ENCODE assay signal across 1 cellular context in the genomic region with DNA sequence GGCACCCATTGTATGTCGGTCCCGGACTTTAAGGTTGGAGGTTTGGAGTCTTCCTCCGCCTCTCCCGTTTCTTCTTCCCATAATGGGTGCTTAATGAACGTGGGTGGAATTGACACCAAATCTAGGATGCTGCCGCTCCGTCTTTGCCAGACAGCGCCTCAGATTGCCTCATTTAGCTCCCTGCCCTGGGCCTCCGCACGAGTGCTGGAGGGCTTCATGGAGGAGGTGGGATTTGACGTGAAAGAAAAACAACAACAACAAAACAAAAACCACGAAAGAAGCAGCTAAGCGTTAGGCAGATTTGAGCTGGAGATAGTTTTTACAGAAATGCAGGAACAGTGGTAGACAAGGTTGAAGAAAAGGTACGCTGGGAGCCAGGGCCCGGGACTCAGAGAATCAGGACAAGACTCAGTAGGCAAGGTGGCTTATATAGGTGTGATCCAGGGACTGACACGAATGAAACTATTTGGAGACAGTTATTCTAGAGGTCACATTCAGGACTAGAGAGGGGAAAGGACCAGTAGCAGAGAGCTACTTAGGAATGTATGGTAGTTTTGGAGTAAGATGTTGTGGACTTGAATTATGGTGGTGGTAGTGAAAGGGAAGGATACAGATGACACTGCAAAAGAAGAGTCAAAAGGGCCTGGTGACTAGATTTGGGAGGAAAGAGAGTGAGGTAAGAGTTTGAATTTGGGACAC.
TF ChIP-seq lines count a peak whose summit lies in the region.

No MANE protein-coding gene starts in this region.

TF ChIP-seq in K562, 482 proteins besides CTCF, POLR2A, EP300 and RAD21 (continues in another document):
- TF ChIP-seq ZKSCAN3 (CRISPR knock-in tag; IDR thresholded peaks at IDR 0.05) = no peak
- no peak for TF ChIP-seq SREBF1 (IDR thresholded peaks at IDR 0.05; ENCODE audit: borderline replicate concordance, low read depth, low read length)
- no peak for TF ChIP-seq SMAD2 (IDR thresholded peaks at IDR 0.05; ENCODE audit: low read depth, low read length)
- TF ChIP-seq, protein P1, sequence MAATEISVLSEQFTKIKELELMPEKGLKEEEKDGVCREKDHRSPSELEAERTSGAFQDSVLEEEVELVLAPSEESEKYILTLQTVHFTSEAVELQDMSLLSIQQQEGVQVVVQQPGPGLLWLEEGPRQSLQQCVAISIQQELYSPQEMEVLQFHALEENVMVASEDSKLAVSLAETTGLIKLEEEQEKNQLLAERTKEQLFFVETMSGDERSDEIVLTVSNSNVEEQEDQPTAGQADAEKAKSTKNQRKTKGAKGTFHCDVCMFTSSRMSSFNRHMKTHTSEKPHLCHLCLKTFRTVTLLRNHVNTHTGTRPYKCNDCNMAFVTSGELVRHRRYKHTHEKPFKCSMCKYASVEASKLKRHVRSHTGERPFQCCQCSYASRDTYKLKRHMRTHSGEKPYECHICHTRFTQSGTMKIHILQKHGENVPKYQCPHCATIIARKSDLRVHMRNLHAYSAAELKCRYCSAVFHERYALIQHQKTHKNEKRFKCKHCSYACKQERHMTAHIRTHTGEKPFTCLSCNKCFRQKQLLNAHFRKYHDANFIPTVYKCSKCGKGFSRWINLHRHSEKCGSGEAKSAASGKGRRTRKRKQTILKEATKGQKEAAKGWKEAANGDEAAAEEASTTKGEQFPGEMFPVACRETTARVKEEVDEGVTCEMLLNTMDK (IDR thresholded peaks at IDR 0.05; ENCODE audit: borderline replicate concordance, insufficient read depth, low read depth, low read length, poor library complexity, severe bottlenecking) = no peak
- TF ChIP-seq MAZ (CRISPR knock-in tag; conservative IDR thresholded peaks at IDR 0.05 in 1 of 2, IDR thresholded peaks at IDR 0.05 in 1 of 2) = no peak; a peak in 1 of 4 replicates
- no peak for TF ChIP-seq ZNF3 (CRISPR knock-in tag; IDR thresholded peaks at IDR 0.05)
- TF ChIP-seq HNRNPL (IDR thresholded peaks at IDR 0.05; ENCODE audit: low read depth, low read length) = no peak
- TF ChIP-seq DNMT1 (IDR thresholded peaks at IDR 0.05) = no peak
- no peak for TF ChIP-seq PTRF (tag; IDR thresholded peaks at IDR 0.05)
- TF ChIP-seq, protein P2, sequence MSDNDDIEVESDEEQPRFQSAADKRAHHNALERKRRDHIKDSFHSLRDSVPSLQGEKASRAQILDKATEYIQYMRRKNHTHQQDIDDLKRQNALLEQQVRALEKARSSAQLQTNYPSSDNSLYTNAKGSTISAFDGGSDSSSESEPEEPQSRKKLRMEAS (CRISPR knock-in tag; IDR thresholded peaks at IDR 0.05) = no peak
- TF ChIP-seq, protein P3, sequence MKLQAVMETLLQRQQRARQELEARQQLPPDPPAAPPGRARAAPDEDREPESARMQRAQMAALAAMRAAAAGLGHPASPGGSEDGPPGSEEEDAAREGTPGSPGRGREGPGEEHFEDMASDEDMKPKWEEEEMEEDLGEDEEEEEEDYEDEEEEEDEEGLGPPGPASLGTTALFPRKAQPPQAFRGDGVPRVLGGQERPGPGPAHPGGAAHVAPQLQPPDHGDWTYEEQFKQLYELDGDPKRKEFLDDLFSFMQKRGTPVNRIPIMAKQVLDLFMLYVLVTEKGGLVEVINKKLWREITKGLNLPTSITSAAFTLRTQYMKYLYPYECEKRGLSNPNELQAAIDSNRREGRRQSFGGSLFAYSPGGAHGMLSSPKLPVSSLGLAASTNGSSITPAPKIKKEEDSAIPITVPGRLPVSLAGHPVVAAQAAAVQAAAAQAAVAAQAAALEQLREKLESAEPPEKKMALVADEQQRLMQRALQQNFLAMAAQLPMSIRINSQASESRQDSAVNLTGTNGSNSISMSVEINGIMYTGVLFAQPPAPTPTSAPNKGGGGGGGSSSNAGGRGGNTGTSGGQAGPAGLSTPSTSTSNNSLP (IDR thresholded peaks at IDR 0.05; ENCODE audit: borderline replicate concordance, low read depth, low read length) = no peak
- no peak for TF ChIP-seq EP400 (IDR thresholded peaks at IDR 0.05)
- no peak for TF ChIP-seq ZFP30 (CRISPR knock-in tag; IDR thresholded peaks at IDR 0.05; ENCODE audit: borderline replicate concordance)
- TF ChIP-seq GABPA (tag; conservative IDR thresholded peaks at IDR 0.05; ENCODE audit: low read depth) = no peak
- TF ChIP-seq, protein P4, sequence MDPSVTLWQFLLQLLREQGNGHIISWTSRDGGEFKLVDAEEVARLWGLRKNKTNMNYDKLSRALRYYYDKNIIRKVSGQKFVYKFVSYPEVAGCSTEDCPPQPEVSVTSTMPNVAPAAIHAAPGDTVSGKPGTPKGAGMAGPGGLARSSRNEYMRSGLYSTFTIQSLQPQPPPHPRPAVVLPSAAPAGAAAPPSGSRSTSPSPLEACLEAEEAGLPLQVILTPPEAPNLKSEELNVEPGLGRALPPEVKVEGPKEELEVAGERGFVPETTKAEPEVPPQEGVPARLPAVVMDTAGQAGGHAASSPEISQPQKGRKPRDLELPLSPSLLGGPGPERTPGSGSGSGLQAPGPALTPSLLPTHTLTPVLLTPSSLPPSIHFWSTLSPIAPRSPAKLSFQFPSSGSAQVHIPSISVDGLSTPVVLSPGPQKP (CRISPR knock-in tag; IDR thresholded peaks at IDR 0.05) = no peak
- TF ChIP-seq, protein P5, sequence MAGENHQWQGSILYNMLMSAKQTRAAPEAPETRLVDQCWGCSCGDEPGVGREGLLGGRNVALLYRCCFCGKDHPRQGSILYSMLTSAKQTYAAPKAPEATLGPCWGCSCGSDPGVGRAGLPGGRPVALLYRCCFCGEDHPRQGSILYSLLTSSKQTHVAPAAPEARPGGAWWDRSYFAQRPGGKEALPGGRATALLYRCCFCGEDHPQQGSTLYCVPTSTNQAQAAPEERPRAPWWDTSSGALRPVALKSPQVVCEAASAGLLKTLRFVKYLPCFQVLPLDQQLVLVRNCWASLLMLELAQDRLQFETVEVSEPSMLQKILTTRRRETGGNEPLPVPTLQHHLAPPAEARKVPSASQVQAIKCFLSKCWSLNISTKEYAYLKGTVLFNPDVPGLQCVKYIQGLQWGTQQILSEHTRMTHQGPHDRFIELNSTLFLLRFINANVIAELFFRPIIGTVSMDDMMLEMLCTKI (IDR thresholded peaks at IDR 0.05; ENCODE audit: partially characterized antibody) = no peak
- TF ChIP-seq, protein P6, sequence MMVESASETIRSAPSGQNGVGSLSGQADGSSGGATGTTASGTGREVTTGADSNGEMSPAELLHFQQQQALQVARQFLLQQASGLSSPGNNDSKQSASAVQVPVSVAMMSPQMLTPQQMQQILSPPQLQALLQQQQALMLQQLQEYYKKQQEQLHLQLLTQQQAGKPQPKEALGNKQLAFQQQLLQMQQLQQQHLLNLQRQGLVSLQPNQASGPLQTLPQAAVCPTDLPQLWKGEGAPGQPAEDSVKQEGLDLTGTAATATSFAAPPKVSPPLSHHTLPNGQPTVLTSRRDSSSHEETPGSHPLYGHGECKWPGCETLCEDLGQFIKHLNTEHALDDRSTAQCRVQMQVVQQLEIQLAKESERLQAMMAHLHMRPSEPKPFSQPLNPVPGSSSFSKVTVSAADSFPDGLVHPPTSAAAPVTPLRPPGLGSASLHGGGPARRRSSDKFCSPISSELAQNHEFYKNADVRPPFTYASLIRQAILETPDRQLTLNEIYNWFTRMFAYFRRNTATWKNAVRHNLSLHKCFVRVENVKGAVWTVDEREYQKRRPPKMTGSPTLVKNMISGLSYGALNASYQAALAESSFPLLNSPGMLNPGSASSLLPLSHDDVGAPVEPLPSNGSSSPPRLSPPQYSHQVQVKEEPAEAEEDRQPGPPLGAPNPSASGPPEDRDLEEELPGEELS (CRISPR knock-in tag; IDR thresholded peaks at IDR 0.05; ENCODE audit: borderline replicate concordance) = no peak
- TF ChIP-seq CREBBP (IDR thresholded peaks at IDR 0.05; ENCODE audit: low read depth, low read length) = no peak
- no peak for TF ChIP-seq NFRKB (IDR thresholded peaks at IDR 0.05; ENCODE audit: low read depth)
- no peak for TF ChIP-seq ZNF174 (CRISPR knock-in tag; IDR thresholded peaks at IDR 0.05)
- TF ChIP-seq EGR1 (conservative IDR thresholded peaks at IDR 0.05) = peak; percentile 41
- no peak for TF ChIP-seq TEAD1 (CRISPR knock-in tag; IDR thresholded peaks at IDR 0.05)
- TF ChIP-seq RCOR1 (IDR thresholded peaks at IDR 0.05; ENCODE audit: borderline replicate concordance in 1 of 2, low read depth in 2 of 2, low read length in 2 of 2) = 0 out of 4 replicates have a peak, but pooled peaks of 1 of the 2 experiments have one; percentile 33
- TF ChIP-seq LCOR (CRISPR knock-in tag; IDR thresholded peaks at IDR 0.05) = 0 out of 2 replicates have a peak, but pooled peaks have one; percentile 30
- no peak for TF ChIP-seq KLF13 (tag; IDR thresholded peaks at IDR 0.05; ENCODE audit: borderline replicate concordance, low read depth)
- TF ChIP-seq, protein P7, sequence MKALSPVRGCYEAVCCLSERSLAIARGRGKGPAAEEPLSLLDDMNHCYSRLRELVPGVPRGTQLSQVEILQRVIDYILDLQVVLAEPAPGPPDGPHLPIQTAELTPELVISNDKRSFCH (CRISPR knock-in tag; IDR thresholded peaks at IDR 0.05) = no peak
- TF ChIP-seq, protein P7 (tag; IDR thresholded peaks at IDR 0.05) = no peak
- TF ChIP-seq MCM3 (IDR thresholded peaks at IDR 0.05) = no peak
- TF ChIP-seq STAT5B (CRISPR knock-in tag; IDR thresholded peaks at IDR 0.05) = no peak
- TF ChIP-seq ARID2 (IDR thresholded peaks at IDR 0.05) = no peak
- TF ChIP-seq, protein P8, sequence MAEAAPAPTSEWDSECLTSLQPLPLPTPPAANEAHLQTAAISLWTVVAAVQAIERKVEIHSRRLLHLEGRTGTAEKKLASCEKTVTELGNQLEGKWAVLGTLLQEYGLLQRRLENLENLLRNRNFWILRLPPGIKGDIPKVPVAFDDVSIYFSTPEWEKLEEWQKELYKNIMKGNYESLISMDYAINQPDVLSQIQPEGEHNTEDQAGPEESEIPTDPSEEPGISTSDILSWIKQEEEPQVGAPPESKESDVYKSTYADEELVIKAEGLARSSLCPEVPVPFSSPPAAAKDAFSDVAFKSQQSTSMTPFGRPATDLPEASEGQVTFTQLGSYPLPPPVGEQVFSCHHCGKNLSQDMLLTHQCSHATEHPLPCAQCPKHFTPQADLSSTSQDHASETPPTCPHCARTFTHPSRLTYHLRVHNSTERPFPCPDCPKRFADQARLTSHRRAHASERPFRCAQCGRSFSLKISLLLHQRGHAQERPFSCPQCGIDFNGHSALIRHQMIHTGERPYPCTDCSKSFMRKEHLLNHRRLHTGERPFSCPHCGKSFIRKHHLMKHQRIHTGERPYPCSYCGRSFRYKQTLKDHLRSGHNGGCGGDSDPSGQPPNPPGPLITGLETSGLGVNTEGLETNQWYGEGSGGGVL (CRISPR knock-in tag; IDR thresholded peaks at IDR 0.05) = no peak
- TF ChIP-seq, protein P9, sequence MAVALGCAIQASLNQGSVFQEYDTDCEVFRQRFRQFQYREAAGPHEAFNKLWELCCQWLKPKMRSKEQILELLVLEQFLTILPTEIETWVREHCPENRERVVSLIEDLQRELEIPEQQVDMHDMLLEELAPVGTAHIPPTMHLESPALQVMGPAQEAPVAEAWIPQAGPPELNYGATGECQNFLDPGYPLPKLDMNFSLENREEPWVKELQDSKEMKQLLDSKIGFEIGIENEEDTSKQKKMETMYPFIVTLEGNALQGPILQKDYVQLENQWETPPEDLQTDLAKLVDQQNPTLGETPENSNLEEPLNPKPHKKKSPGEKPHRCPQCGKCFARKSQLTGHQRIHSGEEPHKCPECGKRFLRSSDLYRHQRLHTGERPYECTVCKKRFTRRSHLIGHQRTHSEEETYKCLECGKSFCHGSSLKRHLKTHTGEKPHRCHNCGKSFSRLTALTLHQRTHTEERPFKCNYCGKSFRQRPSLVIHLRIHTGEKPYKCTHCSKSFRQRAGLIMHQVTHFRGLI (CRISPR knock-in tag; IDR thresholded peaks at IDR 0.05) = no peak
- TF ChIP-seq HLTF (IDR thresholded peaks at IDR 0.05) = no peak
- TF ChIP-seq, protein P10, sequence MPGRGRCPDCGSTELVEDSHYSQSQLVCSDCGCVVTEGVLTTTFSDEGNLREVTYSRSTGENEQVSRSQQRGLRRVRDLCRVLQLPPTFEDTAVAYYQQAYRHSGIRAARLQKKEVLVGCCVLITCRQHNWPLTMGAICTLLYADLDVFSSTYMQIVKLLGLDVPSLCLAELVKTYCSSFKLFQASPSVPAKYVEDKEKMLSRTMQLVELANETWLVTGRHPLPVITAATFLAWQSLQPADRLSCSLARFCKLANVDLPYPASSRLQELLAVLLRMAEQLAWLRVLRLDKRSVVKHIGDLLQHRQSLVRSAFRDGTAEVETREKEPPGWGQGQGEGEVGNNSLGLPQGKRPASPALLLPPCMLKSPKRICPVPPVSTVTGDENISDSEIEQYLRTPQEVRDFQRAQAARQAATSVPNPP (IDR thresholded peaks at IDR 0.05; ENCODE audit: borderline replicate concordance, insufficient read depth, insufficient read length) = no peak
- TF ChIP-seq NONO (IDR thresholded peaks at IDR 0.05; ENCODE audit: low read depth in 2 of 2, low read length in 1 of 2) = no peak
- no peak for TF ChIP-seq ZNF561 (CRISPR knock-in tag; conservative IDR thresholded peaks at IDR 0.05)
- no peak for TF ChIP-seq RBM34 (IDR thresholded peaks at IDR 0.05; ENCODE audit: borderline replicate concordance, insufficient read depth, low read length)
- no peak for TF ChIP-seq POU5F1 (IDR thresholded peaks at IDR 0.05; ENCODE audit: borderline replicate concordance, low read depth, low read length, partially characterized antibody)
- peak; percentile 27; the same call in 1 of the 2 replicates for TF ChIP-seq C11orf30 (IDR thresholded peaks at IDR 0.05; ENCODE audit: low read depth)
- no peak for TF ChIP-seq E2F3 (CRISPR knock-in tag; IDR thresholded peaks at IDR 0.05)
- no peak for TF ChIP-seq ZNF408 (CRISPR knock-in tag; IDR thresholded peaks at IDR 0.05; ENCODE audit: low read depth)
- no peak for TF ChIP-seq ZKSCAN8 (CRISPR knock-in tag; IDR thresholded peaks at IDR 0.05)
- TF ChIP-seq, protein P11, sequence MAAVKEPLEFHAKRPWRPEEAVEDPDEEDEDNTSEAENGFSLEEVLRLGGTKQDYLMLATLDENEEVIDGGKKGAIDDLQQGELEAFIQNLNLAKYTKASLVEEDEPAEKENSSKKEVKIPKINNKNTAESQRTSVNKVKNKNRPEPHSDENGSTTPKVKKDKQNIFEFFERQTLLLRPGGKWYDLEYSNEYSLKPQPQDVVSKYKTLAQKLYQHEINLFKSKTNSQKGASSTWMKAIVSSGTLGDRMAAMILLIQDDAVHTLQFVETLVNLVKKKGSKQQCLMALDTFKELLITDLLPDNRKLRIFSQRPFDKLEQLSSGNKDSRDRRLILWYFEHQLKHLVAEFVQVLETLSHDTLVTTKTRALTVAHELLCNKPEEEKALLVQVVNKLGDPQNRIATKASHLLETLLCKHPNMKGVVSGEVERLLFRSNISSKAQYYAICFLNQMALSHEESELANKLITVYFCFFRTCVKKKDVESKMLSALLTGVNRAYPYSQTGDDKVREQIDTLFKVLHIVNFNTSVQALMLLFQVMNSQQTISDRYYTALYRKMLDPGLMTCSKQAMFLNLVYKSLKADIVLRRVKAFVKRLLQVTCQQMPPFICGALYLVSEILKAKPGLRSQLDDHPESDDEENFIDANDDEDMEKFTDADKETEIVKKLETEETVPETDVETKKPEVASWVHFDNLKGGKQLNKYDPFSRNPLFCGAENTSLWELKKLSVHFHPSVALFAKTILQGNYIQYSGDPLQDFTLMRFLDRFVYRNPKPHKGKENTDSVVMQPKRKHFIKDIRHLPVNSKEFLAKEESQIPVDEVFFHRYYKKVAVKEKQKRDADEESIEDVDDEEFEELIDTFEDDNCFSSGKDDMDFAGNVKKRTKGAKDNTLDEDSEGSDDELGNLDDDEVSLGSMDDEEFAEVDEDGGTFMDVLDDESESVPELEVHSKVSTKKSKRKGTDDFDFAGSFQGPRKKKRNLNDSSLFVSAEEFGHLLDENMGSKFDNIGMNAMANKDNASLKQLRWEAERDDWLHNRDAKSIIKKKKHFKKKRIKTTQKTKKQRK (IDR thresholded peaks at IDR 0.05; ENCODE audit: borderline replicate concordance, low read depth, low read length) = no peak
- 0 out of 2 replicates have a peak, but pooled peaks have one; percentile 1 for TF ChIP-seq SAFB (IDR thresholded peaks at IDR 0.05; ENCODE audit: borderline replicate concordance, low read depth, low read length)
